In genomic region chrX:111868726-111869638, GRCh38 we compare ENCODE assay signal across 9 cellular contexts. TPM values are rescaled to one million over a fixed set of nuclear protein-coding genes. Genes with fewer than 3 reads are reported as not detected.
DNase-seq lines count a peak whose midpoint lies in the region; ATAC-seq, FAIRE-seq and TF ChIP-seq lines count a peak whose summit lies in the region.
"Had no signal": no experiment of that assay in that cellular context is flagged by ENCODE, and none has a peak within 500 bp of the region (broad histone marks: within the 10 kb centered on the region; RNA-seq: fewer than 3 reads in every experiment).

No MANE protein-coding gene starts in this region.

- no peak overlapping the region for H3K4me3 ChIP-seq in epithelial cell of esophagus (ENCODE audit: low read length)
- H3K4me3 ChIP-seq: thoracic aorta had no signal

- peaks cover 6% of the 10 kb centered on the region for H3K27me3 Mint-ChIP-seq in activated T-cell treated with anti-CD3 and anti-CD28 coated beads, Interleukin-2, amount 50 U/mL, for 4 hours (ENCODE audit: low read depth)

- H3K9me3 ChIP-seq in ES-I3 (ENCODE audit: control insufficient read depth, insufficient read depth, low read length) = no peaks in the 10 kb centered on the region
- H3K9me3 ChIP-seq: thoracic aorta had no signal

- peak; percentile 51 for ATAC-seq in GM21381 (IDR thresholded peaks at IDR 0.05; ENCODE audit: unreplicated experiment)
- peak; percentile 45 for ATAC-seq in HG03354 (IDR thresholded peaks at IDR 0.05; ENCODE audit: poor library complexity, severe bottlenecking, unreplicated experiment)
- ATAC-seq in stimulated activated effector memory CD8-positive, alpha-beta T cell treated with anti-CD3 and anti-CD28 coated beads, Interleukin-12 subunit alpha, Interleukin-12 subunit beta, amount 100 ng/mL, for 72 hours = no peak
- ATAC-seq in activated T-cell treated with anti-CD3 and anti-CD28 coated beads, Interleukin-2, amount 50 U/mL, for 4 hours = no peak

- H3K9me3 Mint-ChIP-seq in stimulated activated effector memory CD8-positive, alpha-beta T cell treated with anti-CD3 and anti-CD28 coated beads, Interleukin-12 subunit alpha, Interleukin-12 subunit beta, amount 100 ng/mL, for 72 hours = no peaks in the 10 kb centered on the region
- H3K9me3 Mint-ChIP-seq in activated T-cell treated with anti-CD3 and anti-CD28 coated beads, Interleukin-2, amount 50 U/mL, for 4 hours = no peaks in the 10 kb centered on the region

- no peak overlapping the region for H3K27ac Mint-ChIP-seq in stimulated activated effector memory CD8-positive, alpha-beta T cell treated with anti-CD3 and anti-CD28 coated beads, Interleukin-12 subunit alpha, Interleukin-12 subunit beta, amount 100 ng/mL, for 72 hours

- no peak overlapping the region for H3K4me3 Mint-ChIP-seq in stimulated activated effector memory CD8-positive, alpha-beta T cell treated with anti-CD3 and anti-CD28 coated beads, Interleukin-12 subunit alpha, Interleukin-12 subunit beta, amount 100 ng/mL, for 72 hours
- no peak overlapping the region for H3K4me3 Mint-ChIP-seq in activated T-cell treated with anti-CD3 and anti-CD28 coated beads, Interleukin-2, amount 50 U/mL, for 4 hours

- peak overlapping the region; percentile 11; the same call in 1 of the 2 replicates for H3K9ac ChIP-seq in ES-I3 (ENCODE audit: low read depth, low read length)

- TF ChIP-seq POLR2A in H54 (IDR thresholded peaks at IDR 0.05; ENCODE audit: low read depth, low read length) = no peak

- FAIRE-seq in H54 (lab: Jason Lieb, UNC) = no peak

- no peaks in the 10 kb centered on the region for H3K36me3 Mint-ChIP-seq in stimulated activated effector memory CD8-positive, alpha-beta T cell treated with anti-CD3 and anti-CD28 coated beads, Interleukin-12 subunit alpha, Interleukin-12 subunit beta, amount 100 ng/mL, for 72 hours
- H3K36me3 Mint-ChIP-seq in activated T-cell treated with anti-CD3 and anti-CD28 coated beads, Interleukin-2, amount 50 U/mL, for 4 hours (ENCODE audit: insufficient read depth) = no peaks in the 10 kb centered on the region

- no peaks in the 10 kb centered on the region for H3K4me1 Mint-ChIP-seq in stimulated activated effector memory CD8-positive, alpha-beta T cell treated with anti-CD3 and anti-CD28 coated beads, Interleukin-12 subunit alpha, Interleukin-12 subunit beta, amount 100 ng/mL, for 72 hours
- no peaks in the 10 kb centered on the region for H3K4me1 Mint-ChIP-seq in activated T-cell treated with anti-CD3 and anti-CD28 coated beads, Interleukin-2, amount 50 U/mL, for 4 hours (ENCODE audit: low read depth)

- no peaks in the 10 kb centered on the region for H3K36me3 ChIP-seq in ES-I3 (ENCODE audit: insufficient read depth, low read length)
- H3K36me3 ChIP-seq: thoracic aorta had no signal

- peaks cover 17% of the 10 kb centered on the region for H3K4me1 ChIP-seq in ES-I3 (ENCODE audit: insufficient read depth, low read length)

- DNase-seq in epithelial cell of esophagus (ENCODE audit: low read depth) (peak; percentile 16), H54 (ENCODE audit: insufficient read length, low spot score) (no peak), KG1 (lab: John Stamatoyannopoulos, UW) (no peak)
- DNase-seq in stimulated activated effector memory CD8-positive, alpha-beta T cell treated with anti-CD3 and anti-CD28 coated beads, Interleukin-12 subunit alpha, Interleukin-12 subunit beta, amount 100 ng/mL, for 72 hours (ENCODE audit: low spot score in 2 of 2) = no peak
- no peak for DNase-seq in activated T-cell treated with anti-CD3 and anti-CD28 coated beads, Interleukin-2, amount 50 U/mL, for 4 hours

- no peak for TF ChIP-seq CTCF in epithelial cell of esophagus (IDR thresholded peaks at IDR 0.05; ENCODE audit: insufficient read depth, low read depth, low read length, missing control alignments)

RNA-seq across cellular contexts. Expression of gene TRPC5OS, which starts 7.0 kb away (rescaled TPM):
- total RNA-seq in activated T-cell treated with anti-CD3 and anti-CD28 coated beads, Interleukin-2, amount 50 U/mL, for 4 hours = not detected
- total RNA-seq: thoracic aorta had no signal

Comparison
In these comparisons a context has a peak if more than half of its experiments do, and no peak if none do; other contexts are left out.
1. ATAC-seq: peak in GM21381 (single experiment) and HG03354 (single experiment); none in stimulated activated effector memory CD8-positive, alpha-beta T cell treated with anti-CD3 and anti-CD28 coated beads, Interleukin-12 subunit alpha, Interleukin-12 subunit beta, amount 100 ng/mL, for 72 hours (single experiment) and activated T-cell treated with anti-CD3 and anti-CD28 coated beads, Interleukin-2, amount 50 U/mL, for 4 hours (0 of 2).